ENCODE assay signal across 1 cellular context in genomic region chr20:63943808-63944077, GRCh38.
TF ChIP-seq lines count a peak whose summit lies in the region.

No MANE protein-coding gene starts in this region.

TF ChIP-seq in IMR-90, 13 proteins besides CTCF, POLR2A, EP300 and RAD21:
- no peak for TF ChIP-seq MAZ (IDR thresholded peaks at IDR 0.05; ENCODE audit: borderline replicate concordance, low read depth, low read length)
- no peak for TF ChIP-seq CEBPB (IDR thresholded peaks at IDR 0.05; ENCODE audit: low read depth, low read length)
- TF ChIP-seq SMC3 (IDR thresholded peaks at IDR 0.05; ENCODE audit: low read depth, low read length) = no peak
- no peak for TF ChIP-seq MAFK (IDR thresholded peaks at IDR 0.05; ENCODE audit: low read depth, low read length)
- TF ChIP-seq RFX5 (IDR thresholded peaks at IDR 0.05; ENCODE audit: low read depth, low read length) = no peak
- TF ChIP-seq USF2 (IDR thresholded peaks at IDR 0.05; ENCODE audit: low read depth, low read length) = no peak
- no peak for TF ChIP-seq BHLHE40 (IDR thresholded peaks at IDR 0.05; ENCODE audit: low read depth, low read length)
- no peak for TF ChIP-seq RCOR1 (IDR thresholded peaks at IDR 0.05; ENCODE audit: insufficient replicate concordance, low read length)
- no peak for TF ChIP-seq MXI1 (IDR thresholded peaks at IDR 0.05; ENCODE audit: borderline replicate concordance, low read depth, low read length)
- no peak for TF ChIP-seq ELK1 (IDR thresholded peaks at IDR 0.05; ENCODE audit: borderline replicate concordance, low read depth, low read length)
- no peak for TF ChIP-seq FOS (IDR thresholded peaks at IDR 0.05; ENCODE audit: low read depth, low read length)
- no peak for TF ChIP-seq NFE2L2 (IDR thresholded peaks at IDR 0.05; ENCODE audit: low read depth, low read length)
- no peak for TF ChIP-seq CHD1 (IDR thresholded peaks at IDR 0.05; ENCODE audit: low read depth, low read length)
